In the genomic region with DNA sequence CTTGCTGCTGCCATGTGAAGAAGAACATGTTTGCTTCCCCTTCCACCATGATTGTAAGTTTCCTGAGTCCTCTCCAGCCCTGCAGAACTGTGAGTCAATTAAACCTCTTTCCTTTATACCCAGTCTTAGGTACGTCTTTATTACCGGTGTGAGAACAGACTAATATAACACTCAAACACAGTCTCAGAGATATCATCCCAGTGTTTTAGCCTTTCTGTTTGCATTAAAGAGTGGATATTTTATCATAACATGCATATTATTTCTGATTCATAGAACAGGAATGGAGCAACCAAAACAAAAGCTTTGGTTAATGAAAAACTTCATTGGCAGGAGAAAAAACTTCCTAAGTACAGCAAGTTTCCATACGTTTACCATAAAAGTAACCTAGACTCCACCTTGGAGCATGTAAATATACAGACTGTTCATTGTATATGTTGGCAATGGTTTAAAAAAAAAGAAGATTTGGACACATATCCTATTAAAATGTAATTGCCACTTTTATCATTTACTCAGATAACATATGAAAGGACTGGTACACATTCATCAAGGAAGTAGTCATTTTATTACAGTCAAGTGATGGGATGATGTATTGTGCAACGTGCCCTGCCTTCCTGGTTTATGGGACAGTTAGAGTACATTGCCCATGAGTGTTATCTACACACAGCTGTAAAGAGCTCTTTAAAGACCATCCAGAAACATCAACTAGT, we compare ENCODE assay signal across 16 cellular contexts.
DNase-seq lines count a peak whose midpoint lies in the region; ATAC-seq and TF ChIP-seq lines count a peak whose summit lies in the region.
"Had no signal": no experiment of that assay in that cellular context is flagged by ENCODE, and none has a peak within 500 bp of the region (broad histone marks: within the 10 kb centered on the region; RNA-seq: fewer than 3 reads in every experiment).

No MANE protein-coding gene starts in this region.

- DNase-seq in NCI-H748 (lab: John Stamatoyannopoulos, UW; ENCODE audit: unreplicated experiment) (peak; percentile 6), fibroblast of pulmonary artery (ENCODE audit: low read depth) (peak; percentile 38), stomach (peak; percentile 37), AG20443 (ENCODE audit: low spot score) (no peak)
- DNase-seq: activated T-cell treated with anti-CD3 and anti-CD28 coated beads for 4 hours; anterior cingulate cortex; DMS 273 treated with DMSO at 0.1 percent for 48 hours; effector CD8-positive, alpha-beta T cell; Karpas-422; NCI-H526; psoas muscle; WERI-Rb-1 had no signal

- CTCF ChIA-PET in HEK293 (lab: Yijun Ruan, JAX) = interaction anchor here (0.6 kb wide), 1 partner anchor 182 kb away, joined by 3 read pairs; no protein-coding TSS in a partner anchor

- TF ChIP-seq CTCF in HEK293 (tag by site-specific recombination; IDR thresholded peaks at IDR 0.05) (no peak), fibroblast of pulmonary artery (IDR thresholded peaks at IDR 0.05; ENCODE audit: low read length, missing control alignments) (no peak), stomach (IDR thresholded peaks at IDR 0.05) (no peak)

- 22 to 43% (median 35%) methylated on average over 4 of the region's 4 CpGs for WGBS in stomach, 5 donors

- H3K9me3 ChIP-seq in HEK293 (ENCODE audit: control insufficient read depth, insufficient read depth, low read depth, low read length) (no peaks in the 10 kb centered on the region), stomach (no peaks in the 10 kb centered on the region)
- H3K9me3 ChIP-seq: psoas muscle had no signal

- TF ChIP-seq POLR2A in stomach (IDR thresholded peaks at IDR 0.05) = no peak

- POLR2A ChIA-PET in HEK293 (lab: Yijun Ruan, JAX) = no interaction called here

- peaks cover 2% of the 10 kb centered on the region; the same call in 1 of the 2 replicates for H3K4me1 ChIP-seq in HEK293 (ENCODE audit: control insufficient read depth, insufficient read depth, low read length)
- peaks cover 0 to 14% (median 9%) of the 10 kb centered on the region in 4 donors for H3K4me1 ChIP-seq in stomach
- H3K4me1 ChIP-seq: psoas muscle had no signal

- H3K36me3 ChIP-seq in HEK293 (ENCODE audit: control insufficient read depth in 2 of 2, insufficient read depth in 1 of 2, low read length in 2 of 2) (no peaks in the 10 kb centered on the region), stomach (no peaks in the 10 kb centered on the region)
- H3K36me3 ChIP-seq: WERI-Rb-1 had no signal

- no peak overlapping the region for H3K4me3 ChIP-seq in HEK293 (ENCODE audit: low read depth, low read length)
- no peak overlapping the region for H3K4me3 ChIP-seq in fibroblast of pulmonary artery (replicated peaks; ENCODE audit: low read depth, low read length)
- H3K4me3 ChIP-seq in stomach = no peak overlapping the region
- H3K4me3 ChIP-seq: psoas muscle had no signal

- ATAC-seq in HG02588 (IDR thresholded peaks at IDR 0.05; ENCODE audit: unreplicated experiment) (no peak), HG02970 (IDR thresholded peaks at IDR 0.05; ENCODE audit: low FRiP score, unreplicated experiment) (no peak)
- ATAC-seq: HCT116, psoas muscle had no signal

- no peak for TF ChIP-seq EP300 in stomach (IDR thresholded peaks at IDR 0.05)

- intact Hi-C loops in stomach (cut with DNase I; ENCODE audit: low total_unique reads) = no loop called here

- H3K27ac ChIP-seq in HEK293 (ENCODE audit: extremely low read depth, low read depth, low read length) = no peak overlapping the region
- peak overlapping the region in 2 of 5 donors; percentile 65 to 67 for H3K27ac ChIP-seq in stomach
- H3K27ac ChIP-seq: psoas muscle, WERI-Rb-1 had no signal

- no peaks in the 10 kb centered on the region for H3K27me3 ChIP-seq in stomach

TF ChIP-seq in HEK293, 187 proteins besides CTCF, POLR2A, EP300 and RAD21 (continues in another document):
- TF ChIP-seq ZNF521 (tag by site-specific recombination; IDR thresholded peaks at IDR 0.05) = no peak
- TF ChIP-seq ZNF677 (tag by site-specific recombination; IDR thresholded peaks at IDR 0.05) = no peak
- TF ChIP-seq ZFP37 (tag by site-specific recombination; IDR thresholded peaks at IDR 0.05) = no peak
- 0 out of 2 replicates have a peak, but pooled peaks have one; percentile 45 for TF ChIP-seq TRIM28 (IDR thresholded peaks at IDR 0.05; ENCODE audit: borderline replicate concordance, low read length)
- no peak for TF ChIP-seq ZNF311 (tag by site-specific recombination; IDR thresholded peaks at IDR 0.05; ENCODE audit: borderline replicate concordance)
- no peak for TF ChIP-seq ZBTB17 (tag by site-specific recombination; IDR thresholded peaks at IDR 0.05)
- no peak for TF ChIP-seq ZBTB20 (tag by site-specific recombination; IDR thresholded peaks at IDR 0.05)
- no peak for TF ChIP-seq BCL11B (tag by site-specific recombination; IDR thresholded peaks at IDR 0.05; ENCODE audit: low read depth)
- TF ChIP-seq ZNF211 (tag by site-specific recombination; IDR thresholded peaks at IDR 0.05; ENCODE audit: low read depth) = no peak
- TF ChIP-seq ZNF404 (tag by site-specific recombination; IDR thresholded peaks at IDR 0.05) = no peak
- TF ChIP-seq ZNF2 (tag by site-specific recombination; IDR thresholded peaks at IDR 0.05) = no peak
- TF ChIP-seq KLF16 (tag by site-specific recombination; IDR thresholded peaks at IDR 0.05) = no peak; the same call in 1 of the 2 replicates
- no peak for TF ChIP-seq BCL11A (tag by site-specific recombination; IDR thresholded peaks at IDR 0.05; ENCODE audit: low read depth)
- TF ChIP-seq ZNF600 (tag by site-specific recombination; IDR thresholded peaks at IDR 0.05) = no peak
- TF ChIP-seq, protein P1, sequence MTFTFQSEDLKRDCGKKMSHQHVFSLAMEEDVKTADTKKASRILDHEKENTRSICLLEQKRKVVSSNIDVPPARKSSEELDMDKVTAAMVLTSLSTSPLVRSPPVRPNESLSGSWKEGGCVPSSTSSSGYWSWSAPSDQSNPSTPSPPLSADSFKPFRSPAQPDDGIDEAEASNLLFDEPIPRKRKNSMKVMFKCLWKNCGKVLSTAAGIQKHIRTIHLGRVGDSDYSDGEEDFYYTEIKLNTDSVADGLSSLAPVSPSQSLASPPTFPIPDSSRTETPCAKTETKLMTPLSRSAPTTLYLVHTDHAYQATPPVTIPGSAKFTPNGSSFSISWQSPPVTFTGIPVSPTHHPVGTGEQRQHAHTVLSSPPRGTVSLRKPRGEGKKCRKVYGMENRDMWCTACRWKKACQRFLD (tag by site-specific recombination; IDR thresholded peaks at IDR 0.05) = no peak
- TF ChIP-seq ZNF549 (tag by site-specific recombination; IDR thresholded peaks at IDR 0.05) = no peak
- TF ChIP-seq ZNF302 (tag by site-specific recombination; IDR thresholded peaks at IDR 0.05; ENCODE audit: low read depth) = 0 out of 2 replicates have a peak, but pooled peaks have one; percentile 22
- TF ChIP-seq, protein P2, sequence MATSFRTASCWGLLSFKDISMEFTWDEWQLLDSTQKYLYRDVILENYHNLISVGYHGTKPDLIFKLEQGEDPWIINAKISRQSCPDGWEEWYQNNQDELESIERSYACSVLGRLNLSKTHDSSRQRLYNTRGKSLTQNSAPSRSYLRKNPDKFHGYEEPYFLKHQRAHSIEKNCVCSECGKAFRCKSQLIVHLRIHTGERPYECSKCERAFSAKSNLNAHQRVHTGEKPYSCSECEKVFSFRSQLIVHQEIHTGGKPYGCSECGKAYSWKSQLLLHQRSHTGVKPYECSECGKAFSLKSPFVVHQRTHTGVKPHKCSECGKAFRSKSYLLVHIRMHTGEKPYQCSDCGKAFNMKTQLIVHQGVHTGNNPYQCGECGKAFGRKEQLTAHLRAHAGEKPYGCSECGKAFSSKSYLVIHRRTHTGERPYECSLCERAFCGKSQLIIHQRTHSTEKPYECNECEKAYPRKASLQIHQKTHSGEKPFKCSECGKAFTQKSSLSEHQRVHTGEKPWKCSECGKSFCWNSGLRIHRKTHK (tag by site-specific recombination; IDR thresholded peaks at IDR 0.05) = no peak
- no peak for TF ChIP-seq ZNF560 (tag by site-specific recombination; IDR thresholded peaks at IDR 0.05; ENCODE audit: borderline replicate concordance)
- TF ChIP-seq ZNF837 (tag by site-specific recombination; IDR thresholded peaks at IDR 0.05) = no peak
- no peak for TF ChIP-seq SCRT2 (tag by site-specific recombination; IDR thresholded peaks at IDR 0.05)
- TF ChIP-seq, protein P3, sequence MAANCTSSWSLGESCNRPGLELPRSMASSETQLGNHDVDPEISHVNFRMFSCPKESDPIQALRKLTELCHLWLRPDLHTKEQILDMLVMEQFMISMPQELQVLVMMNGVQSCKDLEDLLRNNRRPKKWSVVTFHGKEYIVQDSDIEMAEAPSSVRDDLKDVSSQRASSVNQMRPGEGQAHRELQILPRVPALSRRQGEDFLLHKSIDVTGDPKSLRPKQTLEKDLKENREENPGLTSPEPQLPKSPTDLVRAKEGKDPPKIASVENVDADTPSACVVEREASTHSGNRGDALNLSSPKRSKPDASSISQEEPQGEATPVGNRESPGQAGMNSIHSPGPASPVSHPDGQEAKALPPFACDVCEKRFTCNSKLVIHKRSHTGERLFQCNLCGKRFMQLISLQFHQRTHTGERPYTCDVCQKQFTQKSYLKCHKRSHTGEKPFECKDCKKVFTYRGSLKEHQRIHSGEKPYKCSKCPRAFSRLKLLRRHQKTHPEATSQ (tag by site-specific recombination; IDR thresholded peaks at IDR 0.05) = no peak
- TF ChIP-seq, protein P4, sequence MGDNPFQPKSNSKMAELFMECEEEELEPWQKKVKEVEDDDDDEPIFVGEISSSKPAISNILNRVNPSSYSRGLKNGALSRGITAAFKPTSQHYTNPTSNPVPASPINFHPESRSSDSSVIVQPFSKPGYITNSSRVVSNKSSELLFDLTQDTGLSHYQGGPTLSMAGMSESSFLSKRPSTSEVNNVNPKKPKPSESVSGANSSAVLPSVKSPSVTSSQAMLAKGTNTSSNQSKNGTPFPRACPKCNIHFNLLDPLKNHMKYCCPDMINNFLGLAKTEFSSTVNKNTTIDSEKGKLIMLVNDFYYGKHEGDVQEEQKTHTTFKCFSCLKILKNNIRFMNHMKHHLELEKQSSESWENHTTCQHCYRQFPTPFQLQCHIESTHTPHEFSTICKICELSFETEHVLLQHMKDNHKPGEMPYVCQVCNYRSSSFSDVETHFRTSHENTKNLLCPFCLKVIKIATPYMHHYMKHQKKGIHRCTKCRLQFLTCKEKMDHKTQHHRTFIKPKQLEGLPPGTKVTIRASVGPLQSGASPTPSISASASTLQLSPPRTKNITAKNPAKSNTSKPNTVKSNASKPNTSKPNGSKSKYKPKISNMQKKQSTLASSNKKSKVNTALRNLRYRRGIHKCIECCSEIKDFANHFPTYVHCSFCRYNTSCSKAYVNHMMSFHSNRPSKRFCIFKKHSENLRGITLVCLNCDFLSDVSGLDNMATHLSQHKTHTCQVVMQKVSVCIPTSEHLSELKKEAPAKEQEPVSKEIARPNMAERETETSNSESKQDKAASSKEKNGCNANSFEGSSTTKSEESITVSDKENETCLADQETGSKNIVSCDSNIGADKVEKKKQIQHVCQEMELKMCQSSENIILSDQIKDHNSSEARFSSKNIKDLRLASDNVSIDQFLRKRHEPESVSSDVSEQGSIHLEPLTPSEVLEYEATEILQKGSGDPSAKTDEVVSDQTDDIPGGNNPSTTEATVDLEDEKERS (tag by site-specific recombination; IDR thresholded peaks at IDR 0.05) = no peak
